8 cellular contexts compared by ENCODE assay signal in genomic region chr13:45464687-45465453, GRCh38.
DNase-seq lines count a peak whose midpoint lies in the region; ATAC-seq and TF ChIP-seq lines count a peak whose summit lies in the region.

Gene COG3, plus strand, starts transcription at chr13:45464939. Its CDS starts 98 bp downstream, at chr13:45465037.

- ATAC-seq in GM19035 (IDR thresholded peaks at IDR 0.05; ENCODE audit: unreplicated experiment) (peak; percentile 95), HG03354 (IDR thresholded peaks at IDR 0.05; ENCODE audit: poor library complexity, severe bottlenecking, unreplicated experiment) (peak; percentile 97)
- ATAC-seq in activated CD4-positive, CD25-positive, alpha-beta regulatory T cell treated with anti-CD3 and anti-CD28 coated beads, Interleukin-2, amount 50 U/mL, for 24 hours: peak; percentile 97

- peak within 1 kb of the TSS; percentile 79 for H3K4me3 ChIP-seq in AG10803 (ENCODE audit: low read length)

- DNase-seq in AG10803 (ENCODE audit: low read depth) (peak; percentile 97), NCI-H446 treated with DMSO at 0.1 percent for 48 hours (lab: John Stamatoyannopoulos, UW) (peak; percentile 96), cerebellar cortex (ENCODE audit: low spot score) (peak; percentile 98), iris pigment epithelial cell (ENCODE audit: low read depth) (peak; percentile 99)
- peak; percentile 91 to 94 for DNase-seq in stimulated activated CD4-positive, alpha-beta T cell treated with anti-CD3 and anti-CD28 coated beads, Interleukin-12 subunit alpha, Interleukin-12 subunit beta, amount 100 ng/mL, for 24 hours (ENCODE audit: low read depth in 2 of 2)

- TF ChIP-seq CTCF in AG10803 (conservative IDR thresholded peaks at IDR 0.05; ENCODE audit: low read length): peak; percentile 49; the same call in 1 of the 2 replicates

Comparison
In these comparisons a context has a peak if more than half of its experiments do, and no peak if none do; other contexts are left out.
1. Peak in every context shown above with its lines: DNase-seq, ATAC-seq and H3K4me3 ChIP-seq.